ENCODE assay signal across 30 cellular contexts in genomic region chr15:83088876-83089275, GRCh38. TPM values are rescaled to one million over a fixed set of nuclear protein-coding genes. Genes with fewer than 3 reads are reported as not detected.
"Had no signal": no experiment of that assay in that cellular context is flagged by ENCODE, and none has a peak within 500 bp of the region (broad histone marks: within the 10 kb centered on the region; RNA-seq: fewer than 3 reads in every experiment).

No MANE protein-coding gene starts in this region.

- H3K4me1 Mint-ChIP-seq: immature natural killer cell had no signal

- H3K9me3 Mint-ChIP-seq: naive thymus-derived CD8-positive, alpha-beta T cell; nephron; neural progenitor cell; stimulated activated naive CD8-positive, alpha-beta T cell treated with anti-CD3 and anti-CD28 coated beads, Interleukin-15, amount 100 ng/mL, for 72 hours had no signal

- H3K27ac Mint-ChIP-seq: naive thymus-derived CD8-positive, alpha-beta T cell; nephron; neural progenitor cell; progenitor cell of endocrine pancreas; stimulated activated memory B cell treated with anti-CD40 and anti-IgM and Interleukin-4, amounts not matched to agents 10 μg/mL and 1 μg/mL and 100 μg/mL, for 72 hours; stimulated activated naive CD8-positive, alpha-beta T cell treated with anti-CD3 and anti-CD28 coated beads, Interleukin-15, amount 100 ng/mL, for 72 hours had no signal

- H3K4me3 Mint-ChIP-seq: immature natural killer cell; naive thymus-derived CD8-positive, alpha-beta T cell; nephron; neural progenitor cell; stimulated activated memory B cell treated with anti-CD40 and anti-IgM and Interleukin-4, amounts not matched to agents 10 μg/mL and 1 μg/mL and 100 μg/mL, for 72 hours; stimulated activated naive CD8-positive, alpha-beta T cell treated with anti-CD3 and anti-CD28 coated beads, Interleukin-15, amount 100 ng/mL, for 72 hours had no signal

- H3K27me3 ChIP-seq: heart left ventricle, neural progenitor cell, neutrophil, ovary, upper lobe of right lung had no signal

- H3K36me3 Mint-ChIP-seq: immature natural killer cell; naive thymus-derived CD8-positive, alpha-beta T cell; neural progenitor cell had no signal

- ATAC-seq: heart left ventricle; left colon; left lung; lower lobe of right lung; naive thymus-derived CD8-positive, alpha-beta T cell; right cardiac atrium; sciatic nerve; stimulated activated memory B cell treated with anti-CD40 and anti-IgM and Interleukin-4, amounts not matched to agents 10 μg/mL and 1 μg/mL and 100 μg/mL, for 72 hours; stimulated activated naive CD8-positive, alpha-beta T cell treated with anti-CD3 and anti-CD28 coated beads, Interleukin-15, amount 100 ng/mL, for 72 hours; upper lobe of right lung had no signal

- H3K9me3 ChIP-seq: heart left ventricle, left lung, lower lobe of right lung, neutrophil, ovary, transverse colon, upper lobe of right lung had no signal

- H3K27ac ChIP-seq: heart left ventricle, left lung, lower lobe of right lung, neural progenitor cell, neutrophil, ovary, transverse colon, upper lobe of right lung had no signal

- DNase-seq: heart left ventricle; hypothalamus; immature natural killer cell; kidney; left colon; left lung; lower lobe of right lung; mammary epithelial cell; mesenchymal stem cell; naive thymus-derived CD8-positive, alpha-beta T cell; occipital lobe; ovary; retina; right cardiac atrium; stimulated activated CD4-positive, alpha-beta T cell treated with anti-CD3 and anti-CD28 coated beads, Interleukin-1b, Interleukin-23, amount 100 ng/mL, for 48 hours; stimulated activated CD4-positive, alpha-beta T cell treated with anti-CD3 and anti-CD28 coated beads, Interleukin-2, amount 100 ng/mL, for 48 hours; stimulated activated CD4-positive, alpha-beta T cell treated with anti-CD3 and anti-CD28 coated beads, Interleukin-4, amount 100 ng/mL, for 4 hours; stimulated activated CD8-positive, alpha-beta memory T cell treated with anti-CD3 and anti-CD28 coated beads, Interleukin-4, amount 100 ng/mL, for 48 hours; stimulated activated naive CD4-positive, alpha-beta T cell treated with Interleukin-2 at 50 U/mL for 16 hours; stimulated activated naive CD8-positive, alpha-beta T cell treated with anti-CD3 and anti-CD28 coated beads, Interleukin-15, amount 100 ng/mL, for 72 hours; substantia nigra; transverse colon; upper lobe of right lung had no signal

- H3K4me3 ChIP-seq: heart left ventricle, left lung, lower lobe of right lung, neural progenitor cell, ovary, smooth muscle cell, transverse colon, upper lobe of right lung had no signal

- H3K4me1 ChIP-seq: transverse colon had no signal

- H3K36me3 ChIP-seq: heart left ventricle, left lung, lower lobe of right lung, neural progenitor cell, neutrophil, ovary, transverse colon, upper lobe of right lung had no signal

- H3K9ac ChIP-seq: neural progenitor cell had no signal

RNA-seq across cellular contexts. Expression of gene TM6SF1, which starts 18.6 kb away (rescaled TPM):
- total RNA-seq: progenitor cell of endocrine pancreas had no signal
- polyA plus RNA-seq: mammary epithelial cell, smooth muscle cell had no signal
